Comparison of ENCODE assay signal across 8 cellular contexts in genomic region chr14:90399541-90400444, GRCh38. TPM values are rescaled to one million over a fixed set of nuclear protein-coding genes. Genes with fewer than 3 reads are reported as not detected.
DNase-seq lines count a peak whose midpoint lies in the region; ATAC-seq, FAIRE-seq and TF ChIP-seq lines count a peak whose summit lies in the region.

No MANE protein-coding gene starts in this region.

- peak; percentile 48 for ATAC-seq in GM18867 (IDR thresholded peaks at IDR 0.05; ENCODE audit: unreplicated experiment)
- peak; percentile 53 for ATAC-seq in HG03135 (IDR thresholded peaks at IDR 0.05; ENCODE audit: unreplicated experiment)

- H3K9me1 ChIP-seq in keratinocyte (ENCODE audit: control insufficient read depth, extremely low read depth, insufficient read depth, low read length): no peaks in the 10 kb centered on the region

- peaks cover 41% of the 10 kb centered on the region for H3K36me3 ChIP-seq in mammary epithelial cell (ENCODE audit: insufficient read depth, low read length)
- peaks cover 22 to 46% of the 10 kb centered on the region in 2 experiments for H3K36me3 ChIP-seq in keratinocyte (ENCODE audit: control insufficient read depth in 2 of 2, extremely low read depth in 1 of 2, insufficient read depth in 2 of 2, low read length in 2 of 2)

- H3K9ac ChIP-seq in mammary epithelial cell (ENCODE audit: insufficient read depth, low read length) (peak overlapping the region; percentile 79), keratinocyte (ENCODE audit: control insufficient read depth, extremely low read depth, insufficient read depth, low read length) (peak overlapping the region; percentile 81)

- H3K9me3 ChIP-seq in mammary epithelial cell (replicated peaks; ENCODE audit: insufficient read depth, low read length): no peaks in the 10 kb centered on the region
- H3K9me3 ChIP-seq in keratinocyte (ENCODE audit: control insufficient read depth, low read depth, low read length): no peaks in the 10 kb centered on the region

- 36% methylated on average over 14 of the region's 14 CpGs for WGBS in mammary epithelial cell (ENCODE audit: low coverage, missing lambda C conversion rate)

- POLR2A ChIA-PET in AG04449 (lab: Yijun Ruan, JAX): interaction anchor here (0.7 to 2.2 kb wide), 4 partner anchors 10 to 303 kb away, joined by 3 to 9 read pairs (median 4); no protein-coding TSS in a partner anchor

- H3K79me2 ChIP-seq in mammary epithelial cell (ENCODE audit: insufficient read depth, low read length): peaks cover 70% of the 10 kb centered on the region
- peaks cover 51% of the 10 kb centered on the region for H3K79me2 ChIP-seq in keratinocyte (ENCODE audit: control insufficient read depth, insufficient read depth, low read length)

- TF ChIP-seq CTCF in AG04449 (IDR thresholded peaks at IDR 0.05; ENCODE audit: insufficient read depth, low read length, missing control alignments) (peak; percentile 100), WI38 (IDR thresholded peaks at IDR 0.05; ENCODE audit: low read depth, low read length) (peak; percentile 98), mammary epithelial cell (conservative IDR thresholded peaks at IDR 0.05 in 1 of 2, IDR thresholded peaks at IDR 0.05 in 1 of 2; ENCODE audit: extremely low read depth in 1 of 2, insufficient read depth in 1 of 2, low read depth in 1 of 2, low read length in 2 of 2) (peak; percentile 100), keratinocyte (optimal IDR thresholded peaks at IDR 0.05 in 1 of 3, IDR thresholded peaks at IDR 0.05 in 1 of 3, conservative IDR thresholded peaks at IDR 0.05 in 1 of 3; ENCODE audit: extremely low read depth in 1 of 3, insufficient read depth in 2 of 3, low read length in 3 of 3) (peak; percentile 98 to 100 (median 100))

- H4K20me1 ChIP-seq in mammary epithelial cell (ENCODE audit: insufficient read depth, low read length) (peaks cover 12% of the 10 kb centered on the region), keratinocyte (ENCODE audit: control insufficient read depth, extremely low read depth, insufficient read depth, low read length) (peaks cover 40% of the 10 kb centered on the region)

- in situ Hi-C loops in mammary epithelial cell (cut with MboI; ENCODE audit: low sequenced_read_pairs in 2 of 2): loop anchor here in 1 of 2 donors (5.0 kb wide), 1 partner anchor 298 kb away; no protein-coding TSS in a partner anchor

- CTCF ChIA-PET in AG04449 (lab: Yijun Ruan, JAX) (interaction anchor here (0.6 to 7.9 kb wide), 42 partner anchors 9 to 503 kb away, joined by 3 to 107 read pairs (median 4); partner anchors contain the start of gene TTC7B), mammary epithelial cell (lab: Charles Lee; ENCODE audit: low non-redundant PET) (interaction anchor here (0.6 to 0.7 kb wide), 6 partner anchors 9 to 124 kb away, joined by 3 to 7 read pairs (median 4); no protein-coding TSS in a partner anchor)

- H3K4me1 ChIP-seq in mammary epithelial cell (ENCODE audit: insufficient read depth, low read length) (peaks cover 37% of the 10 kb centered on the region), keratinocyte (ENCODE audit: control insufficient read depth, extremely low read depth, insufficient read depth, low read length) (peaks cover 27% of the 10 kb centered on the region)

- H3K4me3 ChIP-seq in AG04449 (ENCODE audit: low read depth, low read length) (peak overlapping the region; percentile 97), WI38 (ENCODE audit: low read depth, low read length) (peak overlapping the region; percentile 93), mammary epithelial cell (replicated peaks in 1 of 3; ENCODE audit: insufficient read depth in 1 of 3, low read depth in 2 of 3, low read length in 3 of 3) (peak overlapping the region; percentile 40 to 98 (median 91)), keratinocyte (ENCODE audit: control insufficient read depth in 2 of 3, extremely low read depth in 1 of 3, insufficient read depth in 2 of 3, low read depth in 1 of 3, low read length in 3 of 3) (peak overlapping the region; percentile 3 to 87 (median 76))

- peak; percentile 69 for FAIRE-seq in keratinocyte (lab: Jason Lieb, UNC)

- H3K27me3 ChIP-seq in mammary epithelial cell (ENCODE audit: insufficient read depth, low read length): no peaks in the 10 kb centered on the region
- no peaks in the 10 kb centered on the region for H3K27me3 ChIP-seq in keratinocyte (ENCODE audit: control insufficient read depth, extremely low read depth, insufficient read depth, low read length)

- no TSS peak for BruUV-seq in mammary epithelial cell (replicated peaks; lab: Mats Ljungman, UMichigan)

- intact Hi-C loops in mammary epithelial cell (cut with micrococcal nuclease): loop anchor here (1.0 to 10.0 kb wide), 10 partner anchors 98 to 503 kb away; partner anchors contain the start of genes EFCAB11 and TDP1

- H3K27ac ChIP-seq in mammary epithelial cell (ENCODE audit: insufficient read depth, low read depth, low read length): peak overlapping the region; percentile 71
- peak overlapping the region; percentile 66 for H3K27ac ChIP-seq in keratinocyte (ENCODE audit: control insufficient read depth, insufficient read depth, low read length)

- H3K4me2 ChIP-seq in mammary epithelial cell (ENCODE audit: insufficient read depth, low read depth, low read length): peak overlapping the region; percentile 89
- peak overlapping the region; percentile 97 for H3K4me2 ChIP-seq in keratinocyte (ENCODE audit: control insufficient read depth, extremely low read depth, insufficient read depth, low read depth, low read length)

- dilution Hi-C loops in mammary epithelial cell (cut with HindIII; ENCODE audit: low sequenced_read_pairs): no loop called here
- dilution Hi-C loops in keratinocyte (cut with MboI; ENCODE audit: extremely low pct_ligation_motif_present, low sequenced_read_pairs): no loop called here

- no peak for DNase-seq in AG04449 (ENCODE audit: low read depth, low spot score)
- DNase-seq in NCI-H2196 (lab: John Stamatoyannopoulos, UW; ENCODE audit: unreplicated experiment): peak; percentile 72
- DNase-seq in mammary epithelial cell: peak; percentile 78
- DNase-seq in keratinocyte (ENCODE audit: low read depth, low spot score): no peak
- DNase-seq in stimulated activated CD4-positive, alpha-beta T cell treated with anti-CD3 and anti-CD28 coated beads, Interleukin-12 subunit alpha, Interleukin-12 subunit beta, amount 100 ng/mL, for 24 hours (ENCODE audit: low read depth in 2 of 2): peak; percentile 63 to 76

- H2AFZ ChIP-seq in mammary epithelial cell (ENCODE audit: low read depth, low read length): no peak overlapping the region
- no peak overlapping the region for H2AFZ ChIP-seq in keratinocyte (ENCODE audit: control insufficient read depth, low read length)

RNA-seq across cellular contexts. Expression of gene CALM1, which starts 3.0 kb away (rescaled TPM):
- total RNA-seq in mammary epithelial cell: 100 to 1,000 TPM; 285 to 340 TPM
- polyA plus RNA-seq in mammary epithelial cell (607 TPM), keratinocyte (309 to 682 TPM (median 575 TPM) in 3 replicates)
- polyA minus RNA-seq in mammary epithelial cell (279 TPM), keratinocyte (77.3 to 499 TPM (median 297 TPM) in 3 replicates)
- 520 TPM for polyA plus RNA-seq in keratinocyte (2011; ENCODE audit: low read depth)
- polyA plus RNA-seq in keratinocyte (2011; cell fraction: cytosol; rRNA removed): 438 and 677 TPM in 2 replicates
- polyA plus RNA-seq in keratinocyte (2011; cell fraction: nucleus; rRNA removed): 203 and 281 TPM in 2 replicates
- 291 and 552 TPM in 2 replicates for polyA plus RNA-seq in keratinocyte (2012; ENCODE audit: low replicate concordance)
- 633 TPM for polyA minus RNA-seq in keratinocyte (2011; cell fraction: cytosol; rRNA and poly(A)+ RNA removed)
- polyA minus RNA-seq in keratinocyte (2011; cell fraction: nucleus; rRNA and poly(A)+ RNA removed): 116 and 121 TPM in 2 replicates

Comparison
In these comparisons a context has a peak if more than half of its experiments do, and no peak if none do; other contexts are left out.
1. DNase-seq: peak in NCI-H2196 (single experiment), mammary epithelial cell (single experiment) and stimulated activated CD4-positive, alpha-beta T cell treated with anti-CD3 and anti-CD28 coated beads, Interleukin-12 subunit alpha, Interleukin-12 subunit beta, amount 100 ng/mL, for 24 hours (2 of 2); none in AG04449 (single experiment) and keratinocyte (single experiment).
2. Peak in every context shown above with its lines, with median percentiles within 50 percentile points of each other: H3K4me3 ChIP-seq and CTCF ChIP-seq.